ENCODE assay signal across 8 cellular contexts in the genomic region with DNA sequence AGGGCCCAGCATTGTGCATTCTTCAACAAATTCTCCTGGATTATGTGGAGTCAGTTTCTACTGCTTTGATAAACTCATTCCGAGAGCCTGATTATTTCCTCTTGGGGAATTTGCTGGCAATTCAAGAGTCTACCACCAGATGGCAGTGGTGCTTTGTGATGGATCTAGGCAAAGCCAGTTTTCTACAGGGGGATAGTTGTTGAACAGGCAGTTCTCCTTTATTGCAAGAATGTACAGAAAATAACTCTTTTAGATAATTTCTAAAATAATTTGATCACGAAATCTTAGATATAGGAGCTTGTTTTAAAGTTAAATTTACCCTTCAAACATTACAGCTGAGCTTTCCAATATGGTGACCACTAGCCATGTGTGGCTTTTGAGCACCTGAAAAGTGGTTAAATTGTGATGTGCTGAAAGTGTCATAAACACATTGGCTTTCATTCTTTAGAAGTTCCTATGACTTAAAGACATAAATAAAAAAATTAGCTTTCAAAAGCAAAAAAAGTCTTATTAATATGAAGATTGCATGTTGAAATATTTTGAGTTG.
A peak's percentile ranks its signal among the peaks of the same experiment; 100 is the strongest.
DNase-seq lines count a peak whose midpoint lies in the region; ATAC-seq and TF ChIP-seq lines count a peak whose summit lies in the region.

No MANE protein-coding gene starts in this region.

- H3K27me3 ChIP-seq in Loucy (ENCODE audit: insufficient read depth, low read length, poor library complexity, severe bottlenecking), result no peaks in the 10 kb centered on the region
- no peaks in the 10 kb centered on the region for H3K27me3 ChIP-seq in hepatocyte

- ATAC-seq in HG03571 (IDR thresholded peaks at IDR 0.05; ENCODE audit: unreplicated experiment), result no peak
- ATAC-seq in GM21723 (IDR thresholded peaks at IDR 0.05; ENCODE audit: unreplicated experiment), result no peak

- H3K9me3 ChIP-seq in Loucy (ENCODE audit: insufficient read depth, low read depth, low read length), result no peaks in the 10 kb centered on the region
- no peaks in the 10 kb centered on the region for H3K9me3 ChIP-seq in hepatocyte (ENCODE audit: low read depth)

- H3K4me3 ChIP-seq in Loucy (ENCODE audit: low read length, poor library complexity, severe bottlenecking), result no peak overlapping the region
- H3K4me3 ChIP-seq in hepatocyte, result no peak overlapping the region

- 7% methylated on average over 2 of the region's 2 CpGs for WGBS in hepatocyte (ENCODE audit: low lambda C conversion rate, missing lambda C conversion rate)

- H3K4me2 ChIP-seq in Loucy (ENCODE audit: low read depth, low read length, poor library complexity, severe bottlenecking), result no peak overlapping the region
- no peak overlapping the region for H3K4me2 ChIP-seq in hepatocyte

- no peaks in the 10 kb centered on the region for H3F3A ChIP-seq in Loucy (ENCODE audit: low read depth)

- H3K36me3 ChIP-seq in Loucy (ENCODE audit: insufficient read depth, low read length) (no peaks in the 10 kb centered on the region), hepatocyte (replicated peaks; ENCODE audit: insufficient read depth, low read depth) (no peaks in the 10 kb centered on the region)

- H3K27ac ChIP-seq in hepatocyte, result peak overlapping the region; percentile 49

- H3K79me2 ChIP-seq in Loucy (ENCODE audit: insufficient read depth, low read length), result no peaks in the 10 kb centered on the region
- no peaks in the 10 kb centered on the region for H3K79me2 ChIP-seq in hepatocyte

- H4K20me1 ChIP-seq in Loucy (ENCODE audit: insufficient read depth, low read length, poor library complexity, severe bottlenecking) (no peaks in the 10 kb centered on the region), hepatocyte (ENCODE audit: insufficient read depth, poor library complexity, severe bottlenecking) (no peaks in the 10 kb centered on the region)

- no peak overlapping the region for H3K9ac ChIP-seq in Loucy (ENCODE audit: low read depth, low read length, poor library complexity, severe bottlenecking)

- H3K9me2 ChIP-seq in Loucy (replicated peaks; ENCODE audit: low read depth, low read length) (no peaks in the 10 kb centered on the region), hepatocyte (replicated peaks; ENCODE audit: insufficient read depth) (no peaks in the 10 kb centered on the region)

- H3K4me1 ChIP-seq in Loucy (ENCODE audit: insufficient read depth, low read length, poor library complexity, severe bottlenecking), result no peaks in the 10 kb centered on the region
- peaks cover 18% of the 10 kb centered on the region for H3K4me1 ChIP-seq in hepatocyte (ENCODE audit: insufficient read depth)

- DNase-seq in GM03348 (ENCODE audit: low spot score) (peak; percentile 84), SK-N-DZ (ENCODE audit: low spot score) (peak; percentile 72), hepatocyte (ENCODE audit: low spot score) (peak; percentile 83)
- DNase-seq in activated naive CD4-positive, alpha-beta T cell treated with Interleukin-2 at 50 U/mL for 16 hours, result peak; percentile 47
- peak; percentile 81 for DNase-seq in stimulated activated CD4-positive, alpha-beta T cell treated with anti-CD3 and anti-CD28 coated beads, Interleukin-15, amount 100 ng/mL, for 24 hours

- no peak overlapping the region for H2AFZ ChIP-seq in Loucy (ENCODE audit: low read length)
- no peak overlapping the region for H2AFZ ChIP-seq in hepatocyte

- peak; percentile 94 for TF ChIP-seq CTCF in Loucy (conservative IDR thresholded peaks at IDR 0.05; ENCODE audit: low read length)
- TF ChIP-seq CTCF in hepatocyte (IDR thresholded peaks at IDR 0.05; ENCODE audit: poor library complexity), result peak; percentile 91
